Comparison of ENCODE assay signal across 11 cellular contexts in the genomic region with DNA sequence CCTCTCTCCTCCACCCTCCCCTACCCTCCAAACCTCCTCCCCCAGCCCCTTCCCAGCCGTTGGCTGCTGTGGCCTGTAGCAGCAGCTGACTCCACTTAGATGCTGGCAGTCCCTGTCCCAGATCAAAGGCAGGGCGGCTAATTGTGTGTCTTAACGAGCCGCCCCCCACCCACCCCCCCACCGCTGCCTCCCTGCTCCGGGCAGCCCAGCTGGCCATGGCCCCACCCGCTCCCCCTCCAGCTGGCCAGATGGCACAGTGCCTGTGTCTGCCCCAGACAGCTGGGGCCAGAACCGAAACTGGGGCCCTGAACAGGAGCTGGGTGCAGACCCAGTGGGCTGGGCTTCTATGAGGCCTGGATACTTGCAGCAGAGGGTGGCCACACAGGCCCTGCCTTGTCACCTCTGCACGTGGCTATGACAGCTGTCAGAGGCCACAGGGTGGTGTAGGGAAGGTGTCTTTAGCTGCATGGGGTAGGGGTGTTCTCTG. TPM values are rescaled to one million over a fixed set of nuclear protein-coding genes. Genes with fewer than 3 reads are reported as not detected.
A peak's percentile ranks its signal among the peaks of the same experiment; 100 is the strongest.
DNase-seq lines count a peak whose midpoint lies in the region; ATAC-seq and TF ChIP-seq lines count a peak whose summit lies in the region.
"Had no signal": no experiment of that assay in that cellular context is flagged by ENCODE, and none has a peak within 500 bp of the region (broad histone marks: within the 10 kb centered on the region; RNA-seq: fewer than 3 reads in every experiment).

No MANE protein-coding gene starts in this region.

- peaks cover 4% of the 10 kb centered on the region for H3K36me3 Mint-ChIP-seq in endothelial cell (ENCODE audit: low read depth, unreplicated experiment)

- peak; percentile 94 for DNase-seq in DMS 273 (lab: John Stamatoyannopoulos, UW; ENCODE audit: unreplicated experiment)
- DNase-seq in NAMALWA (ENCODE audit: low spot score) = peak; percentile 78
- DNase-seq in hypothalamus (lab: John Stamatoyannopoulos, UW) = peak in 30 of 51 donors; percentile 4 to 73 (median 40)
- DNase-seq in inferior parietal cortex (ENCODE audit: extremely low spot score) = no peak
- DNase-seq in prostate gland (ENCODE audit: low spot score) = no peak
- no peak for DNase-seq in endothelial cell (ENCODE audit: low spot score)
- no peak for DNase-seq in stimulated activated CD4-positive, alpha-beta T cell treated with anti-CD3 and anti-CD28 coated beads, Interleukin-15, amount 100 ng/mL, for 24 hours
- DNase-seq: DMS153 had no signal

- H3K9me3 ChIP-seq in prostate gland = no peaks in the 10 kb centered on the region

- intact Hi-C loops in prostate gland (cut with DNase I) = no loop called here

- no peaks in the 10 kb centered on the region for H3K36me3 ChIP-seq in prostate gland

- WGBS in prostate gland = 17% methylated on average over 9 of the region's 9 CpGs

- H3K27me3 Mint-ChIP-seq in endothelial cell (ENCODE audit: unreplicated experiment) = peaks cover 59% of the 10 kb centered on the region

- no peaks in the 10 kb centered on the region for H3K4me1 ChIP-seq in prostate gland (replicated peaks)

- no peaks in the 10 kb centered on the region for H3K9me3 Mint-ChIP-seq in endothelial cell (ENCODE audit: unreplicated experiment)

- TF ChIP-seq POLR2A in prostate gland (IDR thresholded peaks at IDR 0.05) = no peak

- H3K27ac ChIP-seq in prostate gland = no peak overlapping the region

- H3K4me3 ChIP-seq in prostate gland = no peak overlapping the region

- TF ChIP-seq CTCF in prostate gland (IDR thresholded peaks at IDR 0.05) = no peak
- no peak for TF ChIP-seq CTCF in endothelial cell (IDR thresholded peaks at IDR 0.05; ENCODE audit: unreplicated experiment)

- H3K27me3 ChIP-seq in prostate gland (replicated peaks; ENCODE audit: insufficient read depth) = no peaks in the 10 kb centered on the region

- peak; percentile 21 for ATAC-seq in GM21576 (IDR thresholded peaks at IDR 0.05; ENCODE audit: unreplicated experiment)

- H3K4me1 Mint-ChIP-seq in endothelial cell (ENCODE audit: unreplicated experiment) = peaks cover 6% of the 10 kb centered on the region

- no peak overlapping the region for H3K4me3 Mint-ChIP-seq in endothelial cell (ENCODE audit: unreplicated experiment)

- no peak overlapping the region for H3K27ac Mint-ChIP-seq in endothelial cell (ENCODE audit: unreplicated experiment)

RNA-seq across cellular contexts. Expression of a gene that starts 5.9 kb away (rescaled TPM):
- 1 to 10 TPM; 3.6 to 4.3 TPM for total RNA-seq in prostate gland
- total RNA-seq in endothelial cell (ENCODE audit: unreplicated experiment) = not detected
- total RNA-seq: endothelial cell of umbilical vein had no signal

RNA-seq across cellular contexts. Expression of a gene that starts 26.9 kb away (rescaled TPM):
- total RNA-seq in prostate gland (10 to 100 TPM in 1 of 2 donors, 1 to 10 TPM in 1; 8.0 to 56.5 TPM), endothelial cell (ENCODE audit: unreplicated experiment) (not detected)
- total RNA-seq: endothelial cell of umbilical vein, mononuclear cell had no signal

RNA-seq across cellular contexts. Expression of a gene that starts 54.9 kb away (rescaled TPM):
- total RNA-seq in prostate gland (under 1 TPM in 1 of 2 donors, not detected in 1; 0.14 TPM), endothelial cell (ENCODE audit: unreplicated experiment) (not detected)
- total RNA-seq: endothelial cell of umbilical vein, mononuclear cell had no signal

Comparison
In these comparisons a context has a peak if more than half of its experiments do, and no peak if none do; other contexts are left out.
1. DNase-seq: peak in DMS 273 (single experiment), NAMALWA (single experiment) and hypothalamus (30 of 51); none in inferior parietal cortex (single experiment), prostate gland (single experiment), endothelial cell (single experiment) and stimulated activated CD4-positive, alpha-beta T cell treated with anti-CD3 and anti-CD28 coated beads, Interleukin-15, amount 100 ng/mL, for 24 hours (single experiment).